ENCODE assay signal across 7 cellular contexts in genomic region chr11:64284962-64285884, GRCh38. TPM values are rescaled to one million over a fixed set of nuclear protein-coding genes. Genes with fewer than 3 reads are reported as not detected.
DNase-seq lines count a peak whose midpoint lies in the region; ATAC-seq and TF ChIP-seq lines count a peak whose summit lies in the region.

A gene with protein sequence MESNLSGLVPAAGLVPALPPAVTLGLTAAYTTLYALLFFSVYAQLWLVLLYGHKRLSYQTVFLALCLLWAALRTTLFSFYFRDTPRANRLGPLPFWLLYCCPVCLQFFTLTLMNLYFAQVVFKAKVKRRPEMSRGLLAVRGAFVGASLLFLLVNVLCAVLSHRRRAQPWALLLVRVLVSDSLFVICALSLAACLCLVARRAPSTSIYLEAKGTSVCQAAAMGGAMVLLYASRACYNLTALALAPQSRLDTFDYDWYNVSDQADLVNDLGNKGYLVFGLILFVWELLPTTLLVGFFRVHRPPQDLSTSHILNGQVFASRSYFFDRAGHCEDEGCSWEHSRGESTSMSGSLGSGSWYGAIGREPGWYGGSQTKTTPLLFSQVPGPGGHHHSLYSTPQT (plus strand): TSS chr11:64285848. CDS start chr11:64286525, 677 bp downstream.

- peak; percentile 55 for DNase-seq in NCI-H1694 treated with DMSO at 0.1 percent for 48 hours (lab: John Stamatoyannopoulos, UW)
- peak; percentile 90 for DNase-seq in UCSD-AML1 (lab: John Stamatoyannopoulos, UW; ENCODE audit: unreplicated experiment)
- DNase-seq in body of pancreas, result peak; percentile 84 to 90 (median 89)
- DNase-seq in skeletal muscle cell (ENCODE audit: low read depth), result no peak

- peak in 2 of 3 donors; percentile 19 to 45 for TF ChIP-seq POLR2A in body of pancreas (IDR thresholded peaks at IDR 0.05)

- WGBS in body of pancreas, 2 donors, result 1% methylated on average over 71 of the region's 102 CpGs; no CpG with 5 or more reads in 1 of the 2 donors

- H3K4me3 ChIP-seq in body of pancreas (peak within 1 kb of the TSS; percentile 31 to 49), iPS-11a (ENCODE audit: low read depth, low read length) (peak within 1 kb of the TSS; percentile 81), skeletal muscle cell (ENCODE audit: low read depth, low read length) (peak within 1 kb of the TSS; percentile 71)

- intact Hi-C loops in body of pancreas (cut with DNase I), result no loop called here

- peaks cover 24% of the 10 kb centered on the region for H3K4me1 ChIP-seq in body of pancreas

- no peaks in the 10 kb centered on the region for H3K36me3 ChIP-seq in body of pancreas (replicated peaks in 1 of 2; ENCODE audit: insufficient read depth in 1 of 2, low read depth in 2 of 2)

- TF ChIP-seq CTCF in body of pancreas (IDR thresholded peaks at IDR 0.05), result peak in 1 of 7 experiments; percentile 25

- no peaks in the 10 kb centered on the region for H3K27me3 ChIP-seq in body of pancreas

- ATAC-seq in GM18519 (IDR thresholded peaks at IDR 0.05; ENCODE audit: low FRiP score, unreplicated experiment), result peak; percentile 53
- ATAC-seq in HG02884 (IDR thresholded peaks at IDR 0.05; ENCODE audit: unreplicated experiment), result peak; percentile 49
- ATAC-seq in body of pancreas, result peak; percentile 84

- peak within 1 kb of the TSS; percentile 70 to 91 (median 88) for H3K27ac ChIP-seq in body of pancreas

- no peaks in the 10 kb centered on the region for H3K9me3 ChIP-seq in body of pancreas

RNA-seq across cellular contexts. Expression of the gene that starts here (rescaled TPM):
- 10 to 100 TPM in 1 of 2 donors, 1 to 10 TPM in 1; 4.4 to 19.4 TPM for total RNA-seq in body of pancreas
